Comparison of ENCODE assay signal across 2 cellular contexts in the genomic region with DNA sequence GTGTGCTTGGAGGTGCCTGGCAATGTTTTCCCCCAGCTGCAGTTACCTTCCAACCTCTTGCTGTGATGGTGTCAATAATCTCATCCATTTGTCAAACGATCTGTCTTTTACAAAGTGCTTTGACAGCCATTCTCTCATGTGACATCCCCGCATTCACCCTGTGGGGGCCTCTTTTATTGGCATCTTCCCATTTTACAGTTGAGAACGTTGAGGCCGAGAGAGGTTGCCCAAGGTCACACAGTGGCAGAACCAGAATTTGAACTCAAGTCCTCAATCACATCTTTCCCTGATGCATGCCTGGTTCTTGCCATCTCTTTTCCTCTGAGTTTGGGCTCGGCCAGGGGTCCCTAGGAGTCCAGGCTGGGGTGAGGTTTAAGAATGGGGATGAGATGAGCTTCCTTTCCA.
TF ChIP-seq lines count a peak whose summit lies in the region.

No MANE protein-coding gene starts in this region.

TF ChIP-seq in K562, 482 proteins besides CTCF, POLR2A, EP300 and RAD21 (continues in another document):
- peak; percentile 84 for TF ChIP-seq ADNP (tag; IDR thresholded peaks at IDR 0.05)
- TF ChIP-seq, protein P1, sequence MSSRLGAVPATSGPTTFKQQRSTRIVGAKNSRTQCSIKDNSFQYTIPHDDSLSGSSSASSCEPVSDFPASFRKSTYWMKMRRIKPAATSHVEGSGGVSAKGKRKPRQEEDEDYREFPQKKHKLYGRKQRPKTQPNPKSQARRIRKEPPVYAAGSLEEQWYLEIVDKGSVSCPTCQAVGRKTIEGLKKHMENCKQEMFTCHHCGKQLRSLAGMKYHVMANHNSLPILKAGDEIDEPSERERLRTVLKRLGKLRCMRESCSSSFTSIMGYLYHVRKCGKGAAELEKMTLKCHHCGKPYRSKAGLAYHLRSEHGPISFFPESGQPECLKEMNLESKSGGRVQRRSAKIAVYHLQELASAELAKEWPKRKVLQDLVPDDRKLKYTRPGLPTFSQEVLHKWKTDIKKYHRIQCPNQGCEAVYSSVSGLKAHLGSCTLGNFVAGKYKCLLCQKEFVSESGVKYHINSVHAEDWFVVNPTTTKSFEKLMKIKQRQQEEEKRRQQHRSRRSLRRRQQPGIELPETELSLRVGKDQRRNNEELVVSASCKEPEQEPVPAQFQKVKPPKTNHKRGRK (tag; IDR thresholded peaks at IDR 0.05) = no peak
- TF ChIP-seq MECOM (CRISPR knock-in tag; IDR thresholded peaks at IDR 0.05) = no peak
- peak; percentile 98 for TF ChIP-seq RBM25 (IDR thresholded peaks at IDR 0.05; ENCODE audit: low read depth, low read length, severe bottlenecking)
- no peak for TF ChIP-seq CREB1 (IDR thresholded peaks at IDR 0.05)
- no peak for TF ChIP-seq CREB1 (CRISPR knock-in tag; IDR thresholded peaks at IDR 0.05)
- no peak for TF ChIP-seq ZNF316 (IDR thresholded peaks at IDR 0.05)
- TF ChIP-seq, protein P2, sequence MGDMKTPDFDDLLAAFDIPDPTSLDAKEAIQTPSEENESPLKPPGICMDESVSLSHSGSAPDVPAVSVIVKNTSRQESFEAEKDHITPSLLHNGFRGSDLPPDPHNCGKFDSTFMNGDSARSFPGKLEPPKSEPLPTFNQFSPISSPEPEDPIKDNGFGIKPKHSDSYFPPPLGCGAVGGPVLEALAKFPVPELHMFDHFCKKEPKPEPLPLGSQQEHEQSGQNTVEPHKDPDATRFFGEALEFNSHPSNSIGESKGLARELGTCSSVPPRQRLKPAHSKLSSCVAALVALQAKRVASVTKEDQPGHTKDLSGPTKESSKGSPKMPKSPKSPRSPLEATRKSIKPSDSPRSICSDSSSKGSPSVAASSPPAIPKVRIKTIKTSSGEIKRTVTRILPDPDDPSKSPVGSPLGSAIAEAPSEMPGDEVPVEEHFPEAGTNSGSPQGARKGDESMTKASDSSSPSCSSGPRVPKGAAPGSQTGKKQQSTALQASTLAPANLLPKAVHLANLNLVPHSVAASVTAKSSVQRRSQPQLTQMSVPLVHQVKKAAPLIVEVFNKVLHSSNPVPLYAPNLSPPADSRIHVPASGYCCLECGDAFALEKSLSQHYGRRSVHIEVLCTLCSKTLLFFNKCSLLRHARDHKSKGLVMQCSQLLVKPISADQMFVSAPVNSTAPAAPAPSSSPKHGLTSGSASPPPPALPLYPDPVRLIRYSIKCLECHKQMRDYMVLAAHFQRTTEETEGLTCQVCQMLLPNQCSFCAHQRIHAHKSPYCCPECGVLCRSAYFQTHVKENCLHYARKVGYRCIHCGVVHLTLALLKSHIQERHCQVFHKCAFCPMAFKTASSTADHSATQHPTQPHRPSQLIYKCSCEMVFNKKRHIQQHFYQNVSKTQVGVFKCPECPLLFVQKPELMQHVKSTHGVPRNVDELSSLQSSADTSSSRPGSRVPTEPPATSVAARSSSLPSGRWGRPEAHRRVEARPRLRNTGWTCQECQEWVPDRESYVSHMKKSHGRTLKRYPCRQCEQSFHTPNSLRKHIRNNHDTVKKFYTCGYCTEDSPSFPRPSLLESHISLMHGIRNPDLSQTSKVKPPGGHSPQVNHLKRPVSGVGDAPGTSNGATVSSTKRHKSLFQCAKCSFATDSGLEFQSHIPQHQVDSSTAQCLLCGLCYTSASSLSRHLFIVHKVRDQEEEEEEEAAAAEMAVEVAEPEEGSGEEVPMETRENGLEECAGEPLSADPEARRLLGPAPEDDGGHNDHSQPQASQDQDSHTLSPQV (IDR thresholded peaks at IDR 0.05) = no peak
- TF ChIP-seq RBM34 (IDR thresholded peaks at IDR 0.05; ENCODE audit: borderline replicate concordance, insufficient read depth, low read length) = no peak
- no peak for TF ChIP-seq PYGO2 (tag; IDR thresholded peaks at IDR 0.05)
- TF ChIP-seq BDP1 (IDR thresholded peaks at IDR 0.05; ENCODE audit: insufficient read depth, insufficient read length) = no peak
- no peak for TF ChIP-seq ETV1 (tag; conservative IDR thresholded peaks at IDR 0.05; ENCODE audit: low read depth)
- TF ChIP-seq SMAD4 (CRISPR knock-in tag; conservative IDR thresholded peaks at IDR 0.05) = no peak
- TF ChIP-seq MYNN (IDR thresholded peaks at IDR 0.05) = no peak
- no peak for TF ChIP-seq MYNN (CRISPR knock-in tag; IDR thresholded peaks at IDR 0.05)
- no peak for TF ChIP-seq ZC3H8 (IDR thresholded peaks at IDR 0.05)
- TF ChIP-seq FOXA1 (IDR thresholded peaks at IDR 0.05; ENCODE audit: borderline replicate concordance) = no peak
- TF ChIP-seq ZNF224 (CRISPR knock-in tag; IDR thresholded peaks at IDR 0.05) = no peak
- TF ChIP-seq, protein P3, sequence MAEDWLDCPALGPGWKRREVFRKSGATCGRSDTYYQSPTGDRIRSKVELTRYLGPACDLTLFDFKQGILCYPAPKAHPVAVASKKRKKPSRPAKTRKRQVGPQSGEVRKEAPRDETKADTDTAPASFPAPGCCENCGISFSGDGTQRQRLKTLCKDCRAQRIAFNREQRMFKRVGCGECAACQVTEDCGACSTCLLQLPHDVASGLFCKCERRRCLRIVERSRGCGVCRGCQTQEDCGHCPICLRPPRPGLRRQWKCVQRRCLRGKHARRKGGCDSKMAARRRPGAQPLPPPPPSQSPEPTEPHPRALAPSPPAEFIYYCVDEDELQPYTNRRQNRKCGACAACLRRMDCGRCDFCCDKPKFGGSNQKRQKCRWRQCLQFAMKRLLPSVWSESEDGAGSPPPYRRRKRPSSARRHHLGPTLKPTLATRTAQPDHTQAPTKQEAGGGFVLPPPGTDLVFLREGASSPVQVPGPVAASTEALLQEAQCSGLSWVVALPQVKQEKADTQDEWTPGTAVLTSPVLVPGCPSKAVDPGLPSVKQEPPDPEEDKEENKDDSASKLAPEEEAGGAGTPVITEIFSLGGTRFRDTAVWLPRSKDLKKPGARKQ (CRISPR knock-in tag; IDR thresholded peaks at IDR 0.05) = no peak
- no peak for TF ChIP-seq TFAP4 (CRISPR knock-in tag; IDR thresholded peaks at IDR 0.05; ENCODE audit: borderline replicate concordance)
- TF ChIP-seq, protein P4, sequence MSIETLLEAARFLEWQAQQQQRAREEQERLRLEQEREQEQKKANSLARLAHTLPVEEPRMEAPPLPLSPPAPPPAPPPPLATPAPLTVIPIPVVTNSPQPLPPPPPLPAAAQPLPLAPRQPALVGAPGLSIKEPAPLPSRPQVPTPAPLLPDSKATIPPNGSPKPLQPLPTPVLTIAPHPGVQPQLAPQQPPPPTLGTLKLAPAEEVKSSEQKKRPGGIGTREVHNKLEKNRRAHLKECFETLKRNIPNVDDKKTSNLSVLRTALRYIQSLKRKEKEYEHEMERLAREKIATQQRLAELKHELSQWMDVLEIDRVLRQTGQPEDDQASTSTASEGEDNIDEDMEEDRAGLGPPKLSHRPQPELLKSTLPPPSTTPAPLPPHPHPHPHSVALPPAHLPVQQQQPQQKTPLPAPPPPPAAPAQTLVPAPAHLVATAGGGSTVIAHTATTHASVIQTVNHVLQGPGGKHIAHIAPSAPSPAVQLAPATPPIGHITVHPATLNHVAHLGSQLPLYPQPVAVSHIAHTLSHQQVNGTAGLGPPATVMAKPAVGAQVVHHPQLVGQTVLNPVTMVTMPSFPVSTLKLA (conservative IDR thresholded peaks at IDR 0.05) = no peak

TF ChIP-seq in GM12891, 5 proteins besides CTCF, POLR2A, EP300 and RAD21:
- TF ChIP-seq PAX5 (IDR thresholded peaks at IDR 0.05; ENCODE audit: insufficient read depth, low read length, severe bottlenecking) = no peak
- TF ChIP-seq POLR2AphosphoS5 (IDR thresholded peaks at IDR 0.05; ENCODE audit: low read depth, low read length) = no peak
- no peak for TF ChIP-seq SPI1 (IDR thresholded peaks at IDR 0.05; ENCODE audit: low read depth, low read length)
- TF ChIP-seq POU2F2 (IDR thresholded peaks at IDR 0.05; ENCODE audit: low read depth, low read length) = no peak
